In genomic region chr1:102529446-102529845, GRCh38 we compare ENCODE assay signal across 29 cellular contexts.
"Had no signal": no experiment of that assay in that cellular context is flagged by ENCODE, and none has a peak within 500 bp of the region (broad histone marks: within the 10 kb centered on the region; RNA-seq: fewer than 3 reads in every experiment).

No MANE protein-coding gene starts in this region.

- H3K27me3 Mint-ChIP-seq: effector memory CD8-positive, alpha-beta T cell; naive thymus-derived CD4-positive, alpha-beta T cell; progenitor cell of endocrine pancreas had no signal

- H3K9me3 Mint-ChIP-seq: nephron, neural progenitor cell had no signal

- H3K9me3 ChIP-seq: esophagus squamous epithelium, left lung, right lobe of liver, stomach, thyroid gland, vagina had no signal

- H2AFZ ChIP-seq: neural progenitor cell, parathyroid adenoma had no signal

- H3K36me3 Mint-ChIP-seq: naive thymus-derived CD4-positive, alpha-beta T cell; neural progenitor cell had no signal

- H3K4me3 Mint-ChIP-seq: effector memory CD8-positive, alpha-beta T cell; naive thymus-derived CD4-positive, alpha-beta T cell; nephron; neural progenitor cell had no signal

- H3K27ac Mint-ChIP-seq: effector memory CD8-positive, alpha-beta T cell; naive thymus-derived CD4-positive, alpha-beta T cell; nephron; neural progenitor cell; progenitor cell of endocrine pancreas had no signal

- H3K4me2 ChIP-seq: neural progenitor cell, smooth muscle cell had no signal

- H3K4me3 ChIP-seq: esophagus squamous epithelium, heart right ventricle, left lung, neural progenitor cell, right lobe of liver, smooth muscle cell, stomach, thyroid gland, vagina had no signal

- H3K27me3 ChIP-seq: esophagus squamous epithelium, heart right ventricle, left lung, neural progenitor cell, right lobe of liver, stomach, thyroid gland, vagina had no signal

- H3K36me3 ChIP-seq: esophagus squamous epithelium, heart right ventricle, left lung, neural progenitor cell, right lobe of liver, stomach, thyroid gland, vagina had no signal

- H3K9ac ChIP-seq: neural progenitor cell, parathyroid adenoma had no signal

- H3K27ac ChIP-seq: esophagus squamous epithelium, heart right ventricle, left lung, neural progenitor cell, parathyroid adenoma, right lobe of liver, stomach, thyroid gland, vagina had no signal

- H3K4me1 ChIP-seq: esophagus squamous epithelium, heart right ventricle, left lung, neural progenitor cell, parathyroid adenoma, right lobe of liver, stomach, thyroid gland, vagina had no signal

- H3K79me2 ChIP-seq: parathyroid adenoma had no signal

- DNase-seq: effector memory CD8-positive, alpha-beta T cell; erythroblast; esophagus squamous epithelium; foreskin melanocyte; glutamatergic neuron; heart right ventricle; hippocampal formation; left cardiac atrium; left lung; mesenchymal stem cell; midbrain; naive thymus-derived CD4-positive, alpha-beta T cell; right lobe of liver; stimulated activated CD4-positive, alpha-beta T cell treated with anti-CD3 and anti-CD28 coated beads, Interleukin-12 subunit alpha, Interleukin-12 subunit beta, amount 100 ng/mL, for 4 hours; stimulated activated CD4-positive, alpha-beta T cell treated with anti-CD3 and anti-CD28 coated beads, Interleukin-1b, Interleukin-23, amount 100 ng/mL, for 48 hours; stimulated activated CD4-positive, alpha-beta T cell treated with anti-CD3 and anti-CD28 coated beads, Interleukin-4, amount 100 ng/mL, for 1 hour; stimulated activated CD8-positive, alpha-beta memory T cell treated with anti-CD3 and anti-CD28 coated beads, Interleukin-4, amount 100 ng/mL, for 48 hours; stimulated activated naive CD4-positive, alpha-beta T cell treated with Interleukin-2 at 50 U/mL for 16 hours; stomach; thyroid gland; trophoblast cell had no signal

- H3K4me1 Mint-ChIP-seq: nephron, neural progenitor cell had no signal

- FAIRE-seq: endometrium, islet of Langerhans had no signal
